11 cellular contexts compared by ENCODE assay signal in the genomic region with DNA sequence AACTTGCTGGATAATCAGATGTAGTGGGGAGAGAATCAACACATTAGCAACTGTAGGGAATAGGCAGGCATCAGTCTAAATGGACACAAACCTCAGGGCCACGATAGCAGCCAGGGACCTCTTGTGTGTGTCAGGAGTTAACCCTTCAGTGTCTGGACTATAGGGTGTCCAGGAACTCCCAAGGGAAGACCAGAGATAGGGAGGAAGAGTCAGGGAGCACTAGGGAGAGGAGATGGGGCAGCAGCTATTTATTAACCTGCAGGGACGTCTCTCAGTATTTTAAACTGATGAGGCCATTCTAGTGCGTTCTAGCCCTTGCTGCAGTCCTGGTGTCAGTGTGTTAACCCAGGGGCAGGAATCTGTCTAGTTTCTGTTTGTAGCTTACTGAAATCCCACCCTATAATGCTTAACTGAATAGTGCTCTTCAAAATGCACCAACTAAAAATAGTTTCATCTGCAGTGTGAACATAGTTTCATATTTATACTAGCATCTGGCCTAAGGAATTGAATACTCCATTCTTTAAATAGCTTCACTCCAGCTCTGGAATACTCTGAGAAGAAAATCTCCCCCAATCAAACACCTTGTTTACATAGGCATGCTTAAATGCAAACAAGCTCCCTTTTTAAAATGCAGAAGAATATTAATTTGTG.
DNase-seq lines count a peak whose midpoint lies in the region; ATAC-seq and TF ChIP-seq lines count a peak whose summit lies in the region.
"Had no signal": no experiment of that assay in that cellular context is flagged by ENCODE, and none has a peak within 500 bp of the region (broad histone marks: within the 10 kb centered on the region; RNA-seq: fewer than 3 reads in every experiment).

No MANE protein-coding gene starts in this region.

- no peak for TF ChIP-seq EP300 in stomach (IDR thresholded peaks at IDR 0.05)

- no peak overlapping the region for H3K4me3 ChIP-seq in Panc1 (ENCODE audit: low read depth in 2 of 2, low read length in 2 of 2)
- H3K4me3 ChIP-seq in stomach: peak overlapping the region in 1 of 4 donors; percentile 3

- ATAC-seq in Panc1 (peak; percentile 64; the same call in 1 of the 2 replicates), HG03045 (IDR thresholded peaks at IDR 0.05; ENCODE audit: unreplicated experiment) (no peak)

- POLR2A ChIA-PET in Panc1 (lab: Charles Lee): no interaction called here

- no peaks in the 10 kb centered on the region for H3K9me3 ChIP-seq in Panc1 (ENCODE audit: control insufficient read depth, insufficient read depth, low read depth, low read length)
- no peaks in the 10 kb centered on the region for H3K9me3 ChIP-seq in stomach

- H3K9me3 Mint-ChIP-seq in activated naive CD4-positive, alpha-beta T cell treated with anti-CD3 and anti-CD28 coated beads for 36 hours: no peaks in the 10 kb centered on the region

- in situ Hi-C loops in Panc1 (cut with HindIII; ENCODE audit: low pct_unique_long_range_greater_than_20kb, low sequenced_read_pairs): no loop called here

- BruUV-seq in Panc1 (replicated peaks; lab: Mats Ljungman, UMichigan): no TSS peak

- no peaks in the 10 kb centered on the region for H3K36me3 ChIP-seq in Panc1 (ENCODE audit: control insufficient read depth, insufficient read depth, low read length)
- no peaks in the 10 kb centered on the region for H3K36me3 ChIP-seq in stomach

- peak overlapping the region; percentile 87 for H3K27ac Mint-ChIP-seq in activated naive CD4-positive, alpha-beta T cell treated with anti-CD3 and anti-CD28 coated beads for 36 hours

- TF ChIP-seq POLR2A in stomach (IDR thresholded peaks at IDR 0.05): no peak

- intact Hi-C loops in activated naive CD4-positive, alpha-beta T cell treated with anti-CD3 and anti-CD28 coated beads for 36 hours (cut with micrococcal nuclease): no loop called here
- intact Hi-C loops in Panc1 (cut with micrococcal nuclease; ENCODE audit: unreplicated experiment) (no loop called here), stomach (cut with DNase I; ENCODE audit: low total_unique reads) (no loop called here)

- DNase-seq in activated naive CD4-positive, alpha-beta T cell treated with anti-CD3 and anti-CD28 coated beads for 36 hours: no peak
- no peak for DNase-seq in activated naive CD4-positive, alpha-beta T cell (lab: John Stamatoyannopoulos, UW)
- DNase-seq in Panc1 (ENCODE audit: low read depth, low spot score) (no peak), fibroblast of peridontal ligament (ENCODE audit: extremely low read depth) (peak; percentile 40), stomach (no peak), NCI-H82 treated with DMSO at 0.1 percent for 48 hours (lab: John Stamatoyannopoulos, UW; ENCODE audit: unreplicated experiment) (no peak)
- no peak for DNase-seq in effector CD4-positive, alpha-beta T cell
- DNase-seq: activated effector memory CD4-positive, alpha-beta T cell treated with anti-CD3 and anti-CD28 coated beads, Interleukin-2, amount 50 U/mL, for 16 hours; NCI-H1105 had no signal

- TF ChIP-seq CTCF in Panc1 (IDR thresholded peaks at IDR 0.05) (no peak), stomach (IDR thresholded peaks at IDR 0.05) (no peak)

- CTCF ChIA-PET in activated naive CD4-positive, alpha-beta T cell treated with anti-CD3 and anti-CD28 coated beads for 36 hours (lab: Charles Lee): interaction anchor here (1.2 kb wide), 2 partner anchors 62 to 74 kb away, joined by 3 read pairs; no protein-coding TSS in a partner anchor
- CTCF ChIA-PET in Panc1 (lab: Charles Lee): no interaction called here

- H3K27me3 Mint-ChIP-seq in activated naive CD4-positive, alpha-beta T cell treated with anti-CD3 and anti-CD28 coated beads for 36 hours (ENCODE audit: low read depth): no peaks in the 10 kb centered on the region

- 26 to 39% (median 32%) methylated on average over 3 of the region's 3 CpGs for WGBS in stomach, 5 donors

- H3K4me1 ChIP-seq in Panc1 (ENCODE audit: control insufficient read depth, insufficient read depth, low read length) (peaks cover 13% of the 10 kb centered on the region; the same call in 1 of the 2 replicates), stomach (peaks cover 9 to 45% (median 25%) of the 10 kb centered on the region in 4 donors)
- H3K4me1 ChIP-seq: parathyroid adenoma had no signal

- no peaks in the 10 kb centered on the region for H3K27me3 ChIP-seq in Panc1 (ENCODE audit: control insufficient read depth, insufficient read depth, low read length)
- no peaks in the 10 kb centered on the region for H3K27me3 ChIP-seq in stomach

- peaks cover 88% of the 10 kb centered on the region for H3K4me1 Mint-ChIP-seq in activated naive CD4-positive, alpha-beta T cell treated with anti-CD3 and anti-CD28 coated beads for 36 hours (ENCODE audit: low read depth)

- peaks cover 77% of the 10 kb centered on the region for H3K36me3 Mint-ChIP-seq in activated naive CD4-positive, alpha-beta T cell treated with anti-CD3 and anti-CD28 coated beads for 36 hours (ENCODE audit: low read depth)

- H3K27ac ChIP-seq in Panc1 (ENCODE audit: low read length): peak overlapping the region; percentile 4; the same call in 1 of the 2 replicates
- peak overlapping the region in 3 of 5 donors; percentile 7 to 27 (median 20) for H3K27ac ChIP-seq in stomach
- H3K27ac ChIP-seq: parathyroid adenoma had no signal

- no peak overlapping the region for H3K4me3 Mint-ChIP-seq in activated naive CD4-positive, alpha-beta T cell treated with anti-CD3 and anti-CD28 coated beads for 36 hours
